ENCODE assay signal across 19 cellular contexts in genomic region chr9:135248111-135248510, GRCh38.
"Had no signal": no experiment of that assay in that cellular context is flagged by ENCODE, and none has a peak within 500 bp of the region (broad histone marks: within the 10 kb centered on the region; RNA-seq: fewer than 3 reads in every experiment).

No MANE protein-coding gene starts in this region.

- H3K27me3 ChIP-seq: body of pancreas, right lobe of liver, upper lobe of left lung had no signal

- H3K4me1 ChIP-seq: left lung had no signal

- ATAC-seq: activated CD8-positive, alpha-beta T cell treated with anti-CD3 and anti-CD28 coated beads, Interleukin-2, amount 10 ng/mL, durations not matched to agents 7 days and 5 days; activated T-cell treated with anti-CD3 and anti-CD28 coated beads, Interleukin-2, amount 50 U/mL, for 72 hours; heart left ventricle; natural killer cell; right lobe of liver had no signal

- DNase-seq: activated CD4-positive, alpha-beta T cell treated with anti-CD3 and anti-CD28 coated beads, Interleukin-2, amount 10 ng/mL, durations not matched to agents 24 days and 14 days; activated CD4-positive, CD25-positive, alpha-beta regulatory T cell; activated CD8-positive, alpha-beta memory T cell treated with anti-CD3 and anti-CD28 coated beads, Interleukin-2, amount 50 U/mL, for 4 hours; activated CD8-positive, alpha-beta T cell treated with anti-CD3 and anti-CD28 coated beads, Interleukin-2, amount 10 ng/mL, durations not matched to agents 7 days and 5 days; activated gamma-delta T cell; activated T-cell treated with anti-CD3 and anti-CD28 coated beads, Interleukin-2, amount 50 U/mL, for 72 hours; amniotic stem cell; body of pancreas; effector memory CD4-positive, alpha-beta T cell; foreskin melanocyte; mesenchymal stem cell; natural killer cell; nucleus accumbens; SW 1271 had no signal

- H3K9me3 ChIP-seq: body of pancreas, heart left ventricle, left lung, right lobe of liver, suprapubic skin, upper lobe of left lung had no signal

- H3K27ac ChIP-seq: body of pancreas, heart left ventricle, left lung, right lobe of liver, suprapubic skin, upper lobe of left lung had no signal

- H3K36me3 ChIP-seq: heart left ventricle, left lung, right lobe of liver, suprapubic skin, upper lobe of left lung had no signal

- H3K4me3 ChIP-seq: body of pancreas, heart left ventricle, left lung, right lobe of liver, suprapubic skin, upper lobe of left lung had no signal
